8 cellular contexts compared by ENCODE assay signal in the genomic region with DNA sequence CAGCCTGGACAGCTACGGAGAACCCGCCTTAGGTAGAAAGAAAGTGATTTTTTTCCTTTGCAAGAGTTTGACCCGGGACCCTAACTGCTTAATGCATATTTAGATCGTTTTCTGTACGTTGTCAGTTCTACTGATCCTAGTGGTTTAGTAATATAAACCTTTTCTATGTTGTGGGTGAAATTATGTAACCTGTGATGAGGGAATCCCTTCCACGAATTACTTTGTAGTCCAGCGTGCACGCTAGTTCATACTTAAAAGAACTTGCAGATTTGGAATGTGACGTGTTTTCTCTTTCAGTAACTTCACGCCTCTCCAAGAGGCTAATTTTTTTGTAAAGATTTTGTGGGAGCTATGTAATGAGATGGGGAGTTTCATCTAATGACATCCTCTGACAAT. TPM values are rescaled to one million over a fixed set of nuclear protein-coding genes. Genes with fewer than 3 reads are reported as not detected.
A peak's percentile ranks its signal among the peaks of the same experiment; 100 is the strongest.
DNase-seq lines count a peak whose midpoint lies in the region; ATAC-seq and TF ChIP-seq lines count a peak whose summit lies in the region.

No MANE protein-coding gene starts in this region.

- intact Hi-C loops in ascending aorta (cut with DNase I), result loop anchor here (2.0 to 10.0 kb wide), 6 partner anchors 85 to 674 kb away; a partner anchor contains a TSS
- intact Hi-C loops in right lobe of liver (cut with DNase I), result no loop called here
- intact Hi-C loops in transverse colon (cut with DNase I; ENCODE audit: low total_unique reads), result no loop called here

- peaks cover 4 to 25% of the 10 kb centered on the region in 2 donors for H3K36me3 Mint-ChIP-seq in activated T-cell treated with anti-CD3 and anti-CD28 coated beads, Interleukin-2, amount 50 U/mL, for 72 hours (ENCODE audit: insufficient read depth in 2 of 2)

- no peaks in the 10 kb centered on the region for H3K9me3 ChIP-seq in ascending aorta
- no peaks in the 10 kb centered on the region for H3K9me3 ChIP-seq in right lobe of liver
- no peaks in the 10 kb centered on the region for H3K9me3 ChIP-seq in transverse colon

- TF ChIP-seq POLR2A in right lobe of liver (IDR thresholded peaks at IDR 0.05) (no peak), transverse colon (IDR thresholded peaks at IDR 0.05) (no peak)

- 2% methylated on average over 8 of the region's 10 CpGs for WGBS in right lobe of liver (ENCODE audit: insufficient coverage, low coverage, low lambda C conversion rate, missing lambda C conversion rate)
- WGBS in transverse colon (ENCODE audit: low coverage in 1 of 2), 2 donors, result 0 to 3% methylated on average over 3 to 10 of the region's 10 CpGs

- H3K27me3 ChIP-seq in ascending aorta (no peaks in the 10 kb centered on the region), right lobe of liver (no peaks in the 10 kb centered on the region), transverse colon (no peaks in the 10 kb centered on the region)

- H3K36me3 ChIP-seq in ascending aorta, result peaks cover 14 to 22% of the 10 kb centered on the region in 2 donors
- peaks cover 0 to 21% (median 6%) of the 10 kb centered on the region in 4 donors for H3K36me3 ChIP-seq in right lobe of liver
- peaks cover 0 to 26% (median 9%) of the 10 kb centered on the region in 4 donors for H3K36me3 ChIP-seq in transverse colon

- TF ChIP-seq CTCF in ascending aorta (IDR thresholded peaks at IDR 0.05), result no peak
- no peak for TF ChIP-seq CTCF in right lobe of liver (IDR thresholded peaks at IDR 0.05)
- TF ChIP-seq CTCF in transverse colon (IDR thresholded peaks at IDR 0.05), result no peak

- H3K27me3 Mint-ChIP-seq in activated T-cell treated with anti-CD3 and anti-CD28 coated beads, Interleukin-2, amount 50 U/mL, for 72 hours (ENCODE audit: low read depth), result no peaks in the 10 kb centered on the region

- H3K9me3 Mint-ChIP-seq in activated T-cell treated with anti-CD3 and anti-CD28 coated beads, Interleukin-2, amount 50 U/mL, for 72 hours, result no peaks in the 10 kb centered on the region

- peak overlapping the region; percentile 49 for H3K27ac Mint-ChIP-seq in activated T-cell treated with anti-CD3 and anti-CD28 coated beads, Interleukin-2, amount 50 U/mL, for 72 hours

- DNase-seq in activated T-cell treated with anti-CD3 and anti-CD28 coated beads, Interleukin-2, amount 50 U/mL, for 72 hours, result no peak
- DNase-seq in activated T-cell treated with anti-CD3 and anti-CD28 coated beads, Interleukin-2, amount 50 U/mL, for 48 hours, result no peak
- no peak for DNase-seq in ascending aorta (ENCODE audit: low spot score in 2 of 2)
- DNase-seq in right lobe of liver, result no peak
- no peak for DNase-seq in transverse colon
- DNase-seq in NCI-H146 (lab: John Stamatoyannopoulos, UW), result no peak
- DNase-seq in kidney tubule cell (ENCODE audit: low spot score), result no peak

- peaks cover 5 to 20% of the 10 kb centered on the region in 2 donors for H3K4me1 ChIP-seq in ascending aorta
- peaks cover 0 to 18% (median 7%) of the 10 kb centered on the region in 4 donors for H3K4me1 ChIP-seq in right lobe of liver
- H3K4me1 ChIP-seq in transverse colon, result peaks cover 9 to 35% (median 25%) of the 10 kb centered on the region in 4 donors

- peaks cover 54% of the 10 kb centered on the region for H3K4me1 Mint-ChIP-seq in activated T-cell treated with anti-CD3 and anti-CD28 coated beads, Interleukin-2, amount 50 U/mL, for 72 hours (ENCODE audit: low read depth)

- peak overlapping the region; percentile 99 for H3K4me3 Mint-ChIP-seq in activated T-cell treated with anti-CD3 and anti-CD28 coated beads, Interleukin-2, amount 50 U/mL, for 72 hours

- ATAC-seq in activated T-cell treated with anti-CD3 and anti-CD28 coated beads, Interleukin-2, amount 50 U/mL, for 72 hours (replicated peaks in 1 of 2), result no peak
- ATAC-seq in right lobe of liver, result no peak
- no peak for ATAC-seq in GM19397 (IDR thresholded peaks at IDR 0.05; ENCODE audit: unreplicated experiment)

- in situ Hi-C loops in transverse colon (cut with MboI; ENCODE audit: low pct_ligation_motif_present in 1 of 4, low pct_unique_long_range_greater_than_20kb in 1 of 4, low sequenced_read_pairs in 3 of 4), result no loop called here

- TF ChIP-seq EP300 in transverse colon (IDR thresholded peaks at IDR 0.05; ENCODE audit: low read depth), result no peak

- H3K27ac ChIP-seq in ascending aorta (peak overlapping the region; percentile 89 to 90), right lobe of liver (peak overlapping the region in 2 of 3 donors; percentile 79 to 92), transverse colon (peak overlapping the region; percentile 95 to 99 (median 98))

- H3K4me3 ChIP-seq in ascending aorta, result peak overlapping the region; percentile 84 to 89
- peak overlapping the region; percentile 90 to 99 (median 94) for H3K4me3 ChIP-seq in right lobe of liver
- H3K4me3 ChIP-seq in transverse colon, result peak overlapping the region; percentile 88 to 99 (median 97)

RNA-seq across cellular contexts. Expression of a gene that starts 0.7 kb away (rescaled TPM):
- 10 to 100 TPM; 47.4 to 52.6 TPM for total RNA-seq in activated T-cell treated with anti-CD3 and anti-CD28 coated beads, Interleukin-2, amount 50 U/mL, for 72 hours
- 3.1 TPM for total RNA-seq in ascending aorta
- 10 to 100 TPM in 3 of 6 experiments, 1 to 10 TPM in 3; 7.1 to 14.2 (median 10.0) TPM for total RNA-seq in right lobe of liver
- total RNA-seq in transverse colon, result 10 to 100 TPM; 25.4 to 55.1 (median 33.1) TPM

RNA-seq across cellular contexts. Expression of a gene that starts 55.8 kb away (rescaled TPM):
- total RNA-seq in activated T-cell treated with anti-CD3 and anti-CD28 coated beads, Interleukin-2, amount 50 U/mL, for 72 hours, result under 1 TPM; 0.53 to 0.79 TPM
- total RNA-seq in ascending aorta (2.1 TPM), right lobe of liver (100 to 1,000 TPM in 1 of 6 experiments, 10 to 100 TPM in 5; 24.7 to 129 (median 38.4) TPM), transverse colon (100 to 1,000 TPM in 3 of 4 donors, 10 to 100 TPM in 1; 94.0 to 221 (median 121) TPM)
